In genomic region chr6:43013843-43014433, GRCh38 we compare ENCODE assay signal across 8 cellular contexts. TPM values are rescaled to one million over a fixed set of nuclear protein-coding genes. Genes with fewer than 3 reads are reported as not detected.
DNase-seq lines count a peak whose midpoint lies in the region; ATAC-seq and TF ChIP-seq lines count a peak whose summit lies in the region.

A gene with protein sequence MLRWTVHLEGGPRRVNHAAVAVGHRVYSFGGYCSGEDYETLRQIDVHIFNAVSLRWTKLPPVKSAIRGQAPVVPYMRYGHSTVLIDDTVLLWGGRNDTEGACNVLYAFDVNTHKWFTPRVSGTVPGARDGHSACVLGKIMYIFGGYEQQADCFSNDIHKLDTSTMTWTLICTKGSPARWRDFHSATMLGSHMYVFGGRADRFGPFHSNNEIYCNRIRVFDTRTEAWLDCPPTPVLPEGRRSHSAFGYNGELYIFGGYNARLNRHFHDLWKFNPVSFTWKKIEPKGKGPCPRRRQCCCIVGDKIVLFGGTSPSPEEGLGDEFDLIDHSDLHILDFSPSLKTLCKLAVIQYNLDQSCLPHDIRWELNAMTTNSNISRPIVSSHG (plus strand): TSS chr6:43014249. CDS start chr6:43017193, 2,944 bp downstream.
TSS of gene MEA1 (minus strand) at chr6:43013946. CDS start at chr6:43013813, 133 bp downstream.

- 0 to 1% methylated on average over 51 of the region's 51 CpGs for WGBS in heart right ventricle, 2 donors
- WGBS in upper lobe of left lung, 2 donors = 1% methylated on average over 22 to 33 of the region's 51 CpGs

- no peak for TF ChIP-seq EP300 in upper lobe of left lung (IDR thresholded peaks at IDR 0.05)

- no peaks in the 10 kb centered on the region for H3K9me3 ChIP-seq in heart right ventricle
- H3K9me3 ChIP-seq in upper lobe of left lung = no peaks in the 10 kb centered on the region

- intact Hi-C loops in heart right ventricle (cut with DNase I) = loop anchor here in 6 of 10 donors (1.0 to 5.0 kb wide), 8 partner anchors 38 to 158 kb away; partner anchors contain the start of genes KLC4 (in 3 of the 6), MRPL2 (in 3 of the 6), CUL7 (in 2 of the 6) and SRF (in 2 of the 6)
- intact Hi-C loops in posterior cingulate gyrus (cut with DNase I) = loop anchor here (5.0 to 10.0 kb wide), 2 partner anchors 82 to 161 kb away; partner anchors contain the start of gene SRF

- H3K36me3 Mint-ChIP-seq in T-helper 1 cell treated with Interleukin-12 subunit alpha and Interleukin-12 subunit beta and Interleukin-4 antibody, amounts not matched to agents 30 μg/mL and 1 μg/mL, for 36 hours (ENCODE audit: low read depth) = peaks cover 35% of the 10 kb centered on the region

- DNase-seq in GM13977 (ENCODE audit: low spot score) = peak; percentile 99
- DNase-seq in NCI-H1694 (lab: John Stamatoyannopoulos, UW) = peak; percentile 99
- peak; percentile 100 for DNase-seq in amniotic stem cell (lab: John Stamatoyannopoulos, UW)
- peak; percentile 97 to 99 for DNase-seq in heart right ventricle
- DNase-seq in posterior cingulate gyrus = peak; percentile 99 to 100 (median 100)
- DNase-seq in upper lobe of left lung = peak; percentile 96 to 100

- peaks cover 39% of the 10 kb centered on the region for H3K4me1 Mint-ChIP-seq in T-helper 1 cell treated with Interleukin-12 subunit alpha and Interleukin-12 subunit beta and Interleukin-4 antibody, amounts not matched to agents 30 μg/mL and 1 μg/mL, for 36 hours (ENCODE audit: low read depth)

- H3K27ac ChIP-seq in heart right ventricle (peak within 1 kb of the TSS; percentile 47 to 90 (median 87)), upper lobe of left lung (peak within 1 kb of the TSS; percentile 74 to 91 (median 84))

- H3K4me3 Mint-ChIP-seq in T-helper 1 cell treated with Interleukin-12 subunit alpha and Interleukin-12 subunit beta and Interleukin-4 antibody, amounts not matched to agents 30 μg/mL and 1 μg/mL, for 36 hours = peak within 1 kb of the TSS; percentile 97

- H3K9me3 Mint-ChIP-seq in T-helper 1 cell treated with Interleukin-12 subunit alpha and Interleukin-12 subunit beta and Interleukin-4 antibody, amounts not matched to agents 30 μg/mL and 1 μg/mL, for 36 hours = no peaks in the 10 kb centered on the region

- peak within 1 kb of the TSS; percentile 89 for H3K27ac Mint-ChIP-seq in T-helper 1 cell treated with Interleukin-12 subunit alpha and Interleukin-12 subunit beta and Interleukin-4 antibody, amounts not matched to agents 30 μg/mL and 1 μg/mL, for 36 hours

- ATAC-seq in HG02884 (IDR thresholded peaks at IDR 0.05; ENCODE audit: unreplicated experiment) (peak; percentile 79), heart right ventricle (peak; percentile 92 to 97 (median 96)), upper lobe of left lung (ENCODE audit: low FRiP score in 2 of 2) (peak; percentile 98 to 99)

- H3K27me3 ChIP-seq in heart right ventricle = no peaks in the 10 kb centered on the region
- H3K27me3 ChIP-seq in upper lobe of left lung = no peaks in the 10 kb centered on the region

- H3K4me3 ChIP-seq in heart right ventricle (peak within 1 kb of the TSS; percentile 65 to 85 (median 76)), upper lobe of left lung (peak within 1 kb of the TSS; percentile 77 to 97 (median 81))

- H3K27me3 Mint-ChIP-seq in T-helper 1 cell treated with Interleukin-12 subunit alpha and Interleukin-12 subunit beta and Interleukin-4 antibody, amounts not matched to agents 30 μg/mL and 1 μg/mL, for 36 hours (ENCODE audit: low read depth) = no peaks in the 10 kb centered on the region

- in situ Hi-C loops in GM13977 (cut with MboI; ENCODE audit: low pct_unique_long_range_greater_than_20kb, low sequenced_read_pairs, unreplicated experiment) = no loop called here

- H3K36me3 ChIP-seq in heart right ventricle = peaks cover 0 to 59% (median 19%) of the 10 kb centered on the region in 9 donors
- H3K36me3 ChIP-seq in upper lobe of left lung = peaks cover 15 to 55% (median 45%) of the 10 kb centered on the region in 4 donors

- TF ChIP-seq CTCF in GM13977 (IDR thresholded peaks at IDR 0.05; ENCODE audit: extremely low read depth, insufficient read depth, missing control alignments) (no peak), heart right ventricle (IDR thresholded peaks at IDR 0.05) (no peak), upper lobe of left lung (IDR thresholded peaks at IDR 0.05) (no peak)

- peak in 1 of 4 donors; percentile 70 for TF ChIP-seq POLR2A in upper lobe of left lung (IDR thresholded peaks at IDR 0.05)

- peaks cover 12 to 63% (median 50%) of the 10 kb centered on the region in 9 donors for H3K4me1 ChIP-seq in heart right ventricle
- peaks cover 36 to 46% (median 41%) of the 10 kb centered on the region in 4 donors for H3K4me1 ChIP-seq in upper lobe of left lung

RNA-seq across cellular contexts. Expression of the first gene that starts in this region (rescaled TPM):
- total RNA-seq in heart right ventricle = 100 to 1,000 TPM in 4 of 10 donors, 10 to 100 TPM in 6; 78.2 to 165 (median 92.0) TPM
- polyA plus RNA-seq in heart right ventricle = 100 to 1,000 TPM in 1 of 2 donors, 10 to 100 TPM in 1; 80.2 to 160 TPM
- 10 to 100 TPM; 36.7 to 74.0 (median 59.3) TPM for total RNA-seq in upper lobe of left lung

RNA-seq across cellular contexts. Expression of gene MEA1, which starts in this region (rescaled TPM):
- total RNA-seq in heart right ventricle = 10 to 100 TPM; 22.9 to 38.7 (median 28.3) TPM
- polyA plus RNA-seq in heart right ventricle = 10 to 100 TPM; 51.9 to 74.3 TPM
- total RNA-seq in upper lobe of left lung = 10 to 100 TPM; 32.1 to 52.6 (median 43.0) TPM

Comparison
In these comparisons a context has a peak if more than half of its experiments do, and no peak if none do; other contexts are left out.
1. Peak in every context shown above with its lines: DNase-seq, ATAC-seq, H3K4me3 ChIP-seq and H3K27ac ChIP-seq.